24 cellular contexts compared by ENCODE assay signal in genomic region chr6:147347179-147347881, GRCh38.
DNase-seq lines count a peak whose midpoint lies in the region; ATAC-seq, FAIRE-seq and TF ChIP-seq lines count a peak whose summit lies in the region.
"Had no signal": no experiment of that assay in that cellular context is flagged by ENCODE, and none has a peak within 500 bp of the region (broad histone marks: within the 10 kb centered on the region; RNA-seq: fewer than 3 reads in every experiment).

No MANE protein-coding gene starts in this region.

- H3K36me3 Mint-ChIP-seq in progenitor cell of endocrine pancreas (ENCODE audit: insufficient read depth) (peaks cover 11% of the 10 kb centered on the region), H9 (ENCODE audit: insufficient read depth in 1 of 3, low read depth in 3 of 3) (no peaks in the 10 kb centered on the region; a peak in 1 of 7 replicates)

- H2BK12ac ChIP-seq in H9 (ENCODE audit: insufficient read length, low read depth, low read length), result no peak overlapping the region

- no peak overlapping the region for H4K8ac ChIP-seq in H9 (replicated peaks; ENCODE audit: insufficient read length, low read depth, low read length)

- H2AFZ ChIP-seq in K562 (ENCODE audit: low read depth, low read length), result no peak overlapping the region
- no peak overlapping the region for H2AFZ ChIP-seq in H9 (ENCODE audit: low read length)

- H3K4me3 Mint-ChIP-seq in progenitor cell of endocrine pancreas (ENCODE audit: low read depth) (no peak overlapping the region), H9 (no peak overlapping the region)
- H3K4me3 Mint-ChIP-seq: B cell; CD4-positive, alpha-beta memory T cell; CD8-positive, alpha-beta memory T cell had no signal

- TF ChIP-seq POLR2A in K562 (conservative IDR thresholded peaks at IDR 0.05), result 0 out of 2 replicates have a peak, but pooled peaks have one; percentile 53

- H3K4ac ChIP-seq in H9 (ENCODE audit: low read depth, low read length), result no peak overlapping the region

- no peaks in the 10 kb centered on the region for H3K27me3 ChIP-seq in K562 (ENCODE audit: control insufficient read depth in 2 of 2, insufficient read depth in 2 of 2, low read length in 2 of 2)
- H3K27me3 ChIP-seq in heart right ventricle, result no peaks in the 10 kb centered on the region
- no peaks in the 10 kb centered on the region for H3K27me3 ChIP-seq in H9 (ENCODE audit: insufficient read depth, low read length)
- no peaks in the 10 kb centered on the region for H3K27me3 ChIP-seq in SJCRH30
- H3K27me3 ChIP-seq: BLaER1 treated with 17β-estradiol and CSF1 and Interleukin-3, amounts not matched to agents 10 nM and 100 nM had no signal

- TF ChIP-seq EP300 in K562 (IDR thresholded peaks at IDR 0.05; ENCODE audit: low read length), result no peak

- intact Hi-C loops in K562 (cut with micrococcal nuclease) (no loop called here), heart right ventricle (cut with DNase I) (no loop called here)

- no peak overlapping the region for H3K9ac ChIP-seq in K562 (ENCODE audit: insufficient read depth in 1 of 2, low read depth in 2 of 2, low read length in 2 of 2)
- no peak overlapping the region for H3K9ac ChIP-seq in H9 (ENCODE audit: extremely low read depth, insufficient read length, low read length)
- H3K9ac ChIP-seq: BLaER1 treated with 17β-estradiol and CSF1 and Interleukin-3, amounts not matched to agents 10 nM and 100 nM had no signal

- H3K79me1 ChIP-seq in H9 (ENCODE audit: insufficient read depth, low read depth, low read length, poor library complexity, severe bottlenecking), result no peaks in the 10 kb centered on the region

- no peak for DNase-seq in K562 (ENCODE audit: extremely low read depth in 1 of 4, low spot score in 3 of 4)
- no peak for DNase-seq in progenitor cell of endocrine pancreas (ENCODE audit: low spot score, unreplicated experiment)
- DNase-seq in heart right ventricle, result no peak
- DNase-seq in H9, result no peak
- DNase-seq in SJCRH30, result no peak
- DNase-seq: 8988T; AML-193; CD4-positive, alpha-beta memory T cell; CD8-positive, alpha-beta memory T cell; COR-L47; DMS 273 treated with DMSO at 0.1 percent for 48 hours; DMS153; DMS53; DMS79; DND-41; EL; GF-D8 had no signal

- no peak for TF ChIP-seq RAD21 in K562 (CRISPR knock-in tag; conservative IDR thresholded peaks at IDR 0.05 in 1 of 2, IDR thresholded peaks at IDR 0.05 in 1 of 2)

- H3K23me2 ChIP-seq in H9 (ENCODE audit: insufficient read length, low read depth, low read length, poor library complexity, severe bottlenecking), result no peaks in the 10 kb centered on the region

- H2BK20ac ChIP-seq in H9 (ENCODE audit: low read depth, low read length, poor library complexity, severe bottlenecking), result no peak overlapping the region

- H3K4me1 ChIP-seq in K562 (replicated peaks in 1 of 2; ENCODE audit: control insufficient read depth in 2 of 2, insufficient read depth in 2 of 2, low read length in 2 of 2) (no peaks in the 10 kb centered on the region), heart right ventricle (no peaks in the 10 kb centered on the region), H9 (ENCODE audit: insufficient read depth, low read length) (no peaks in the 10 kb centered on the region), SJCRH30 (no peaks in the 10 kb centered on the region)
- H3K4me1 ChIP-seq: A549; BLaER1 treated with 17β-estradiol and CSF1 and Interleukin-3, amounts not matched to agents 10 nM and 100 nM had no signal

- H3K14ac ChIP-seq in H9 (ENCODE audit: insufficient read depth, low read length), result no peak overlapping the region

- no peak overlapping the region for H4K5ac ChIP-seq in H9 (ENCODE audit: insufficient read length, low read depth, low read length)

- no peak overlapping the region for H2BK120ac ChIP-seq in H9 (ENCODE audit: low read depth, low read length, poor library complexity, severe bottlenecking)

- ATAC-seq in K562, result no peak
- ATAC-seq in heart right ventricle, result no peak
- ATAC-seq: A549 had no signal

- 95% methylated on average over 2 of the region's 2 CpGs for WGBS in K562 (ENCODE audit: insufficient coverage, low coverage, missing lambda C conversion rate)
- 94 to 98% methylated on average over 2 of the region's 2 CpGs for WGBS in heart right ventricle, 2 donors
- no CpG with 5 or more reads among the region's 2 CpGs for WGBS in H9 (ENCODE audit: extremely low coverage, insufficient read length, low lambda C conversion rate)

- in situ Hi-C loops in K562 (cut with MboI), result no loop called here

- H3K36me3 ChIP-seq in K562 (ENCODE audit: control insufficient read depth, insufficient read depth, low read length) (peaks cover 77% of the 10 kb centered on the region), heart right ventricle (peaks cover 0 to 33% (median 0%) of the 10 kb centered on the region in 9 donors), SJCRH30 (peaks cover 22% of the 10 kb centered on the region)

- CTCF ChIA-PET in K562 (lab: Yijun Ruan, JAX; ENCODE audit: low intra/inter-chr PET ratio), result no interaction called here

- no peak overlapping the region for H3T11ph ChIP-seq in H9 (ENCODE audit: low read length)

- H3K27ac Mint-ChIP-seq in progenitor cell of endocrine pancreas (peak overlapping the region; percentile 43), H9 (no peak overlapping the region; a peak in 1 of 7 replicates)
- H3K27ac Mint-ChIP-seq: B cell; CD4-positive, alpha-beta memory T cell; CD8-positive, alpha-beta memory T cell had no signal

- H3K4me2 ChIP-seq in K562 (ENCODE audit: insufficient read depth, low read length) (no peak overlapping the region), H9 (ENCODE audit: insufficient read depth, insufficient read length, low read length) (no peak overlapping the region)
- H3K4me2 ChIP-seq: A549; BLaER1 treated with 17β-estradiol and CSF1 and Interleukin-3, amounts not matched to agents 10 nM and 100 nM had no signal

- no peak overlapping the region for H2BK15ac ChIP-seq in H9 (ENCODE audit: low read depth, low read length)

- POLR2A ChIA-PET in K562 (lab: Yijun Ruan, JAX), result no interaction called here

- BruUV-seq in K562 (replicated peaks; lab: Mats Ljungman, UMichigan), result TSS peak; percentile 2

- no peak overlapping the region for H3K23ac ChIP-seq in H9 (ENCODE audit: insufficient read length, low read depth, low read length)

- peak; percentile 14 for FAIRE-seq in A204.1 (lab: Jason Lieb, UNC)
- peak; percentile 21 for FAIRE-seq in G401.6 (lab: Jason Lieb, UNC)
- no peak for FAIRE-seq in K562 (lab: Jason Lieb, UNC)
- FAIRE-seq: A549, GM19239 had no signal

- no peaks in the 10 kb centered on the region for H4K20me1 ChIP-seq in K562 (replicated peaks; ENCODE audit: control insufficient read depth, insufficient read depth, low read length)
- no peaks in the 10 kb centered on the region for H4K20me1 ChIP-seq in H9 (ENCODE audit: control insufficient read depth, insufficient read depth, insufficient read length)
- H4K20me1 ChIP-seq: BLaER1 treated with 17β-estradiol and CSF1 and Interleukin-3, amounts not matched to agents 10 nM and 100 nM had no signal

- H3K56ac ChIP-seq in H9 (ENCODE audit: insufficient read length, low read depth, low read length), result no peak overlapping the region

- H3K79me2 ChIP-seq in K562 (ENCODE audit: control insufficient read depth, insufficient read depth, low read length) (no peaks in the 10 kb centered on the region), H9 (ENCODE audit: insufficient read depth, low read length) (no peaks in the 10 kb centered on the region)

- H3K4me3 ChIP-seq in K562 (no peak overlapping the region), heart right ventricle (no peak overlapping the region), SJCRH30 (no peak overlapping the region)
- H3K4me3 ChIP-seq: A549; BLaER1 treated with 17β-estradiol and CSF1 and Interleukin-3, amounts not matched to agents 10 nM and 100 nM had no signal

- H3K27me3 Mint-ChIP-seq in progenitor cell of endocrine pancreas, result no peaks in the 10 kb centered on the region
- H3K27me3 Mint-ChIP-seq in H9 (ENCODE audit: low read depth), result no peaks in the 10 kb centered on the region
- H3K27me3 Mint-ChIP-seq: B cell; CD4-positive, alpha-beta memory T cell; CD8-positive, alpha-beta memory T cell had no signal

- H3K9me3 ChIP-seq in K562 (replicated peaks; ENCODE audit: control insufficient read depth, insufficient read depth, low read depth, low read length) (no peaks in the 10 kb centered on the region), heart right ventricle (no peaks in the 10 kb centered on the region), H9 (ENCODE audit: control insufficient read depth, low read depth, low read length) (no peaks in the 10 kb centered on the region), SJCRH30 (replicated peaks) (no peaks in the 10 kb centered on the region)
- H3K9me3 ChIP-seq: A549; BLaER1 treated with 17β-estradiol and CSF1 and Interleukin-3, amounts not matched to agents 10 nM and 100 nM had no signal

- H3K9me3 Mint-ChIP-seq in progenitor cell of endocrine pancreas (ENCODE audit: low read depth) (no peaks in the 10 kb centered on the region), H9 (no peaks in the 10 kb centered on the region)
- H3K9me3 Mint-ChIP-seq: CD4-positive, alpha-beta memory T cell; CD8-positive, alpha-beta memory T cell had no signal

- H2AK5ac ChIP-seq in H9 (ENCODE audit: insufficient read length, low read length), result no peak overlapping the region

- no peak overlapping the region for H2BK5ac ChIP-seq in H9 (ENCODE audit: insufficient read length, low read length)

- TF ChIP-seq CTCF in K562 (IDR thresholded peaks at IDR 0.05 in 2 of 3, conservative IDR thresholded peaks at IDR 0.05 in 1 of 3; ENCODE audit: insufficient read depth in 2 of 3, low read depth in 1 of 3, low read length in 3 of 3) (no peak), progenitor cell of endocrine pancreas (IDR thresholded peaks at IDR 0.05; ENCODE audit: unreplicated experiment) (no peak), heart right ventricle (IDR thresholded peaks at IDR 0.05) (no peak), H9 (conservative IDR thresholded peaks at IDR 0.05) (no peak)

- no peak overlapping the region for H3K18ac ChIP-seq in H9 (ENCODE audit: insufficient read length, low read depth, low read length)

- no peak overlapping the region for H4K91ac ChIP-seq in H9 (ENCODE audit: insufficient read length, low read depth, low read length)

- H3K9me1 ChIP-seq in K562 (ENCODE audit: control insufficient read depth, insufficient read depth, low read length), result no peaks in the 10 kb centered on the region

- H3K27ac ChIP-seq in K562 (ENCODE audit: extremely low read depth, low read depth, low read length) (no peak overlapping the region), heart right ventricle (no peak overlapping the region), H9 (ENCODE audit: insufficient read length, low read depth, low read length) (no peak overlapping the region), SJCRH30 (no peak overlapping the region)
- H3K27ac ChIP-seq: A549; BLaER1 treated with 17β-estradiol and CSF1 and Interleukin-3, amounts not matched to agents 10 nM and 100 nM; C4-2B had no signal

- H3K4me1 Mint-ChIP-seq in progenitor cell of endocrine pancreas (ENCODE audit: low read depth), result no peaks in the 10 kb centered on the region
- no peaks in the 10 kb centered on the region for H3K4me1 Mint-ChIP-seq in H9
- H3K4me1 Mint-ChIP-seq: B cell; CD4-positive, alpha-beta memory T cell; CD8-positive, alpha-beta memory T cell had no signal

TF ChIP-seq in K562, 482 proteins besides CTCF, POLR2A, EP300 and RAD21 (continues in another document):
- TF ChIP-seq GTF2E2 (tag; IDR thresholded peaks at IDR 0.05), result no peak
- TF ChIP-seq RBM25 (IDR thresholded peaks at IDR 0.05; ENCODE audit: low read depth, low read length, severe bottlenecking), result no peak
- TF ChIP-seq SUPT5H (IDR thresholded peaks at IDR 0.05), result peak; percentile 55
